15 cellular contexts compared by ENCODE assay signal in the genomic region with DNA sequence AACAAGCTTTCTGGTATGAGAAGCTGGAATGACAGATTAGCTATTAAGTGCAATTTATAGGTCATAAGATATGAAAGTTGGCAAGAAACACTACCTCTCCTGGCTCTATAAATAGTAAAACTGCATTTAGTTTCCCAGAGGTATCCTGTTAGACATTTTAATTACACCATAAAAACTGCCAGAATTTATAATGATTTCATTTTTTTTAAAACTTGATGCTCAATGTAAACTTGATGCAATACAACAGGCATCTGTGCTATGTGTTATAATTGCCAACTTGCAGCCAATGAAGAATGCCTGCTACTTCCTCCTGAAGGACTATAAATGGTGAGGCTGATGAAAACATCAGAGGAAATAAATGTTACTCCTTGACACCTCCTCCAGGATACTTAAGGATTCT.
DNase-seq lines count a peak whose midpoint lies in the region; TF ChIP-seq lines count a peak whose summit lies in the region.
"Had no signal": no experiment of that assay in that cellular context is flagged by ENCODE, and none has a peak within 500 bp of the region (broad histone marks: within the 10 kb centered on the region; RNA-seq: fewer than 3 reads in every experiment).

No MANE protein-coding gene starts in this region.

- H3K27ac ChIP-seq in left ventricle myocardium inferior (replicated peaks) (peak overlapping the region; percentile 29), right atrium auricular region (no peak overlapping the region), VCaP (peak overlapping the region; percentile 83)
- H3K27ac ChIP-seq: SJCRH30, spleen had no signal

- H3K9me3 ChIP-seq in left ventricle myocardium inferior (replicated peaks) (no peaks in the 10 kb centered on the region), right atrium auricular region (no peaks in the 10 kb centered on the region)
- H3K9me3 ChIP-seq: SJCRH30, spleen had no signal

- intact Hi-C loops in left ventricle myocardium inferior (cut with micrococcal nuclease): no loop called here

- H3K27me3 ChIP-seq in left ventricle myocardium inferior (ENCODE audit: low read depth): no peaks in the 10 kb centered on the region
- H3K27me3 ChIP-seq in right atrium auricular region: no peaks in the 10 kb centered on the region
- H3K27me3 ChIP-seq: SJCRH30, spleen had no signal

- H3K4me3 ChIP-seq in left ventricle myocardium inferior (no peak overlapping the region), right atrium auricular region (no peak overlapping the region)
- H3K4me3 ChIP-seq: SJCRH30, spleen had no signal

- TF ChIP-seq CTCF in left ventricle myocardium inferior (IDR thresholded peaks at IDR 0.05; ENCODE audit: borderline replicate concordance): no peak
- TF ChIP-seq CTCF in right atrium auricular region (IDR thresholded peaks at IDR 0.05): no peak
- no peak for TF ChIP-seq CTCF in VCaP (conservative IDR thresholded peaks at IDR 0.05)

- H3K36me3 ChIP-seq in left ventricle myocardium inferior (no peaks in the 10 kb centered on the region), right atrium auricular region (no peaks in the 10 kb centered on the region)
- H3K36me3 ChIP-seq: SJCRH30, spleen had no signal

- DNase-seq in left ventricle myocardium inferior (no peak), right atrium auricular region (ENCODE audit: low spot score) (no peak), glomerular visceral epithelial cell (ENCODE audit: extremely low spot score) (peak; percentile 2), SHP77 treated with DMSO at 0.1 percent for 48 hours (lab: John Stamatoyannopoulos, UW) (no peak), globus pallidus (ENCODE audit: low spot score) (no peak), NCI-H2029 (lab: John Stamatoyannopoulos, UW) (no peak), NCI-H1048 (lab: John Stamatoyannopoulos, UW) (no peak)
- DNase-seq: activated CD4-positive, alpha-beta T cell treated with anti-CD3 and anti-CD28 coated beads, Interleukin-2, amount 50 U/mL, for 1 hour; effector memory CD4-positive, alpha-beta T cell; GDM1; NCI-H1092 treated with DMSO at 0.1 percent for 48 hours; SJCRH30; spleen; stimulated activated naive CD8-positive, alpha-beta T cell treated with anti-CD3 and anti-CD28 coated beads, Interleukin-15, Interleukin-2, amounts not matched to agents 100 U/mL and 50 U/mL, for 24 hours had no signal

- H3K4me1 ChIP-seq in left ventricle myocardium inferior (peaks cover 42% of the 10 kb centered on the region), right atrium auricular region (peaks cover 0 to 27% of the 10 kb centered on the region in 2 donors)
- H3K4me1 ChIP-seq: SJCRH30, spleen had no signal

Comparison
In these comparisons a context has a peak if more than half of its experiments do, and no peak if none do; other contexts are left out.
1. H3K27ac ChIP-seq: peak in left ventricle myocardium inferior (single experiment) and VCaP (single experiment); none in right atrium auricular region (0 of 2).